Comparison of ENCODE assay signal across 19 cellular contexts in genomic region chr16:74094962-74095361, GRCh38.
"Had no signal": no experiment of that assay in that cellular context is flagged by ENCODE, and none has a peak within 500 bp of the region (broad histone marks: within the 10 kb centered on the region; RNA-seq: fewer than 3 reads in every experiment).

No MANE protein-coding gene starts in this region.

- H3K4me3 ChIP-seq: gastrocnemius medialis, heart right ventricle, right atrium auricular region, sigmoid colon, skin epidermis, suprapubic skin, thyroid gland had no signal

- DNase-seq: cortex of kidney; effector memory CD4-positive, alpha-beta T cell; gastrocnemius medialis; heart right ventricle; islet precursor cell; mammary epithelial cell; naive thymus-derived CD8-positive, alpha-beta T cell; posterior cingulate gyrus; sigmoid colon; stimulated activated CD4-positive, alpha-beta T cell treated with anti-CD3 and anti-CD28 coated beads, Interleukin-2, amount 100 ng/mL, for 24 hours; stimulated activated naive CD8-positive, alpha-beta T cell treated with anti-CD3 and anti-CD28 coated beads, Interleukin-15, Interleukin-2, amounts not matched to agents 100 U/mL and 50 U/mL, for 24 hours; thyroid gland had no signal

- ATAC-seq: esophagus mucosa; gastrocnemius medialis; heart right ventricle; left lobe of liver; naive thymus-derived CD8-positive, alpha-beta T cell; stimulated activated naive CD8-positive, alpha-beta T cell treated with anti-CD3 and anti-CD28 coated beads, Interleukin-15, Interleukin-2, amounts not matched to agents 100 U/mL and 50 U/mL, for 24 hours had no signal

- FAIRE-seq: endometrium, urothelium cell line had no signal

- H3K4me1 ChIP-seq: gastrocnemius medialis, heart right ventricle, right atrium auricular region, sigmoid colon, suprapubic skin, thyroid gland had no signal

- H3K27ac ChIP-seq: gastrocnemius medialis, heart right ventricle, right atrium auricular region, sigmoid colon, skin epidermis, suprapubic skin, thyroid gland had no signal

- H3K27me3 ChIP-seq: gastrocnemius medialis, right atrium auricular region, sigmoid colon, suprapubic skin, thyroid gland had no signal

- H3K36me3 ChIP-seq: gastrocnemius medialis, heart right ventricle, right atrium auricular region, sigmoid colon, suprapubic skin, thyroid gland had no signal

- H3K9me3 ChIP-seq: gastrocnemius medialis, heart right ventricle, right atrium auricular region, sigmoid colon, suprapubic skin, thyroid gland had no signal
